Comparison of ENCODE assay signal across 10 cellular contexts in genomic region chr18:55997156-55997561, GRCh38.
DNase-seq lines count a peak whose midpoint lies in the region; ATAC-seq, FAIRE-seq and TF ChIP-seq lines count a peak whose summit lies in the region.
"Had no signal": no experiment of that assay in that cellular context is flagged by ENCODE, and none has a peak within 500 bp of the region (broad histone marks: within the 10 kb centered on the region; RNA-seq: fewer than 3 reads in every experiment).

No MANE protein-coding gene starts in this region.

- no peak overlapping the region for H2AK5ac ChIP-seq in mesenchymal stem cell (ENCODE audit: low read length, severe bottlenecking)

- H3K9me3 ChIP-seq in BLaER1 (no peaks in the 10 kb centered on the region), mesenchymal stem cell (ENCODE audit: control insufficient read depth, low read length) (no peaks in the 10 kb centered on the region), psoas muscle (no peaks in the 10 kb centered on the region)

- no peaks in the 10 kb centered on the region for H3K36me3 ChIP-seq in BLaER1
- no peaks in the 10 kb centered on the region for H3K36me3 ChIP-seq in bronchial epithelial cell (ENCODE audit: control insufficient read depth, insufficient read depth, low read length)
- no peaks in the 10 kb centered on the region for H3K36me3 ChIP-seq in mesenchymal stem cell (ENCODE audit: control insufficient read depth in 1 of 2, insufficient read depth in 2 of 2, low read depth in 1 of 2, low read length in 2 of 2)
- no peaks in the 10 kb centered on the region for H3K36me3 ChIP-seq in psoas muscle (ENCODE audit: insufficient read depth in 1 of 2, low read depth in 1 of 2)

- no peak overlapping the region for H3K4ac ChIP-seq in mesenchymal stem cell (ENCODE audit: low read depth in 1 of 2, low read length in 2 of 2)

- H4K20me1 ChIP-seq in BLaER1 = no peaks in the 10 kb centered on the region

- H2BK5ac ChIP-seq in mesenchymal stem cell (ENCODE audit: low read depth, low read length, poor library complexity, severe bottlenecking) = no peak overlapping the region

- H3K27me3 ChIP-seq in BLaER1 = no peaks in the 10 kb centered on the region
- no peaks in the 10 kb centered on the region for H3K27me3 ChIP-seq in bronchial epithelial cell (ENCODE audit: control insufficient read depth, insufficient read depth, low read length)
- H3K27me3 ChIP-seq in mesenchymal stem cell (ENCODE audit: control insufficient read depth in 1 of 2, insufficient read depth in 1 of 2, low read length in 2 of 2) = no peaks in the 10 kb centered on the region
- H3K27me3 ChIP-seq in psoas muscle (ENCODE audit: insufficient read depth in 3 of 3, low read length in 2 of 3) = peaks cover 0 to 9% (median 0%) of the 10 kb centered on the region in 3 donors

- WGBS in mesenchymal stem cell = 64% methylated on average over 4 of the region's 6 CpGs
- WGBS in psoas muscle, 3 donors = 29 to 45% (median 39%) methylated on average over 6 of the region's 6 CpGs

- no peak overlapping the region for H4K8ac ChIP-seq in mesenchymal stem cell (ENCODE audit: low read length)

- no peak overlapping the region for H4K91ac ChIP-seq in mesenchymal stem cell (ENCODE audit: low read length)

- H3K18ac ChIP-seq in mesenchymal stem cell (ENCODE audit: low read depth in 1 of 2, low read length in 2 of 2) = no peak overlapping the region

- no peaks in the 10 kb centered on the region for H3K4me1 Mint-ChIP-seq in activated CD8-positive, alpha-beta T cell treated with anti-CD3 and anti-CD28 coated beads for 36 hours (ENCODE audit: low read depth)

- TF ChIP-seq CTCF in bronchial epithelial cell (IDR thresholded peaks at IDR 0.05; ENCODE audit: insufficient read depth, low read length, severe bottlenecking) (peak; percentile 27), psoas muscle (IDR thresholded peaks at IDR 0.05) (no peak)
- no peak for TF ChIP-seq CTCF in activated CD8-positive, alpha-beta T cell treated with anti-CD3 and anti-CD28 coated beads for 36 hours (IDR thresholded peaks at IDR 0.05)

- H3K4me3 ChIP-seq in BLaER1 = no peak overlapping the region
- no peak overlapping the region for H3K4me3 ChIP-seq in bronchial epithelial cell (ENCODE audit: low read depth, low read length)
- H3K4me3 ChIP-seq in mesenchymal stem cell (ENCODE audit: insufficient read depth in 1 of 2, low read depth in 1 of 2, low read length in 2 of 2) = peak overlapping the region in 1 of 2 experiments; percentile 72
- no peak overlapping the region for H3K4me3 ChIP-seq in psoas muscle

- POLR2A ChIA-PET in activated CD8-positive, alpha-beta T cell treated with anti-CD3 and anti-CD28 coated beads for 36 hours (lab: Charles Lee) = no interaction called here

- FAIRE-seq in bronchial epithelial cell (lab: Jason Lieb, UNC) = no peak

- H2BK120ac ChIP-seq in mesenchymal stem cell (ENCODE audit: low read depth, low read length) = no peak overlapping the region

- H3K9me3 Mint-ChIP-seq in activated CD8-positive, alpha-beta T cell treated with anti-CD3 and anti-CD28 coated beads for 36 hours = no peaks in the 10 kb centered on the region

- CTCF ChIA-PET in activated CD8-positive, alpha-beta T cell treated with anti-CD3 and anti-CD28 coated beads for 36 hours (lab: Charles Lee) = no interaction called here

- H3K36me3 Mint-ChIP-seq in activated CD8-positive, alpha-beta T cell treated with anti-CD3 and anti-CD28 coated beads for 36 hours (ENCODE audit: low read depth) = no peaks in the 10 kb centered on the region

- no peak overlapping the region for H3K4me3 Mint-ChIP-seq in activated CD8-positive, alpha-beta T cell treated with anti-CD3 and anti-CD28 coated beads for 36 hours

- H3K23ac ChIP-seq in mesenchymal stem cell (ENCODE audit: low read length in 2 of 2) = no peak overlapping the region

- no peaks in the 10 kb centered on the region for H3K27me3 Mint-ChIP-seq in activated CD8-positive, alpha-beta T cell treated with anti-CD3 and anti-CD28 coated beads for 36 hours

- H3K9ac ChIP-seq in BLaER1 (no peak overlapping the region), mesenchymal stem cell (ENCODE audit: low read length) (peak overlapping the region; percentile 89)

- ATAC-seq in HG03442 (IDR thresholded peaks at IDR 0.05; ENCODE audit: unreplicated experiment) (peak; percentile 56), psoas muscle (no peak), GM21515 (IDR thresholded peaks at IDR 0.05; ENCODE audit: unreplicated experiment) (no peak)
- ATAC-seq in activated CD8-positive, alpha-beta T cell treated with anti-CD3 and anti-CD28 coated beads for 36 hours = no peak

- intact Hi-C loops in activated CD8-positive, alpha-beta T cell treated with anti-CD3 and anti-CD28 coated beads for 36 hours (cut with micrococcal nuclease) = no loop called here
- intact Hi-C loops in psoas muscle (cut with DNase I) = no loop called here
- intact Hi-C loops in posterior cingulate gyrus (cut with DNase I) = loop anchor here (5.0 to 10.0 kb wide), 2 partner anchors 45 to 132 kb away; no protein-coding TSS in a partner anchor

- H3K14ac ChIP-seq in mesenchymal stem cell (ENCODE audit: low read length in 2 of 2) = no peak overlapping the region

- no peak overlapping the region for H2BK12ac ChIP-seq in mesenchymal stem cell (ENCODE audit: low read length in 2 of 2)

- H3K4me2 ChIP-seq in BLaER1 (peak overlapping the region; percentile 73), mesenchymal stem cell (ENCODE audit: low read length, poor library complexity, severe bottlenecking) (no peak overlapping the region)

- DNase-seq in bronchial epithelial cell (ENCODE audit: low read depth) (peak; percentile 80), mesenchymal stem cell (peak; percentile 32), psoas muscle (no peak), posterior cingulate gyrus (no peak)
- no peak for DNase-seq in activated CD8-positive, alpha-beta T cell treated with anti-CD3 and anti-CD28 coated beads for 36 hours
- DNase-seq: NCI-H2227 treated with DMSO at 0.1 percent for 48 hours, trophoblast cell had no signal

- H2AFZ ChIP-seq in mesenchymal stem cell (ENCODE audit: low read depth, low read length) = no peak overlapping the region

- H3K79me1 ChIP-seq in mesenchymal stem cell (replicated peaks; ENCODE audit: low read length, poor library complexity, severe bottlenecking) = no peaks in the 10 kb centered on the region

- H3K4me1 ChIP-seq in BLaER1 (peaks cover 24% of the 10 kb centered on the region), mesenchymal stem cell (ENCODE audit: control insufficient read depth, insufficient read depth, low read depth, low read length) (peaks cover 3% of the 10 kb centered on the region), psoas muscle (no peaks in the 10 kb centered on the region)

- H3K27ac ChIP-seq in BLaER1 = no peak overlapping the region
- H3K27ac ChIP-seq in mesenchymal stem cell (ENCODE audit: low read length, poor library complexity, severe bottlenecking) = no peak overlapping the region
- no peak overlapping the region for H3K27ac ChIP-seq in psoas muscle

- H3K27ac Mint-ChIP-seq in activated CD8-positive, alpha-beta T cell treated with anti-CD3 and anti-CD28 coated beads for 36 hours = no peak overlapping the region

- no peak overlapping the region for H2BK15ac ChIP-seq in mesenchymal stem cell (ENCODE audit: low read depth, poor library complexity, severe bottlenecking)

Comparison
In these comparisons a context has a peak if more than half of its experiments do, and no peak if none do; other contexts are left out.
1. DNase-seq: peak in bronchial epithelial cell (single experiment) and mesenchymal stem cell (single experiment); none in activated CD8-positive, alpha-beta T cell treated with anti-CD3 and anti-CD28 coated beads for 36 hours (single experiment), psoas muscle (0 of 2) and posterior cingulate gyrus (0 of 10).